In the genomic region with DNA sequence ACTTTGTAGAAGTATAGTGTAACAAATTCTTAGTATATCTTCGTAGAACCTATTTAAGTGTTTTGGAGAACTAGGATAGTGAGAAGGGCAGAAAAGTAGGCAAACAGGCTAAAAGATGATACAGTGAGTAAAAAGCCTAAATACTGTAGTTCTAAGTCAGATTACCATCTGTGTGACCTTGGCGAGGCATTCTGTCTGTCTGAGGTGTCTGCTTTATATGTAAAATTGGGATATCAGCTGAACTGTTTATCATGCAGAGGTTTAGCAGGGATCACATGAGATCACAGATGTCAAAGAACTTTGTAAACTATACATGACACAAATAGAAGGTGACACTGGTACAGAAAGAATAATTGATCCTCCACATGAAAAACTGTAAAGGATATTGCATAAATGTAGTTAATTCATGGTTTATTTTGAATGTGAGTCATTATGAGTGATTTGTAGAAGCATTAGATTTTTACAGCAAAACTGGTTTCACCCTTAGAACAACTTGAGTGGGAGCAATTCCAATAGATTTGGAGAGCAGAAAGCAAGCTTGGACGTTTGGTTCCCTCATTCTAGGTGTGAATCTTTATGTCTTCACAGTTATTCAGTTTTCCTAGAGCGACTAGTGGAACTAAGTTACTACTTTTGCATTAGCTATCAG, we compare ENCODE assay signal across 1 cellular context.
A peak's percentile ranks its signal among the peaks of the same experiment; 100 is the strongest.
TF ChIP-seq lines count a peak whose summit lies in the region.

No MANE protein-coding gene starts in this region.

TF ChIP-seq in K562, 482 proteins besides CTCF, POLR2A, EP300 and RAD21:
- TF ChIP-seq ZFPM2 (CRISPR knock-in tag; IDR thresholded peaks at IDR 0.05), result no peak
- TF ChIP-seq ZNF79 (CRISPR knock-in tag; IDR thresholded peaks at IDR 0.05; ENCODE audit: low read depth), result no peak
- no peak for TF ChIP-seq CUX1 (CRISPR knock-in tag; IDR thresholded peaks at IDR 0.05)
- no peak for TF ChIP-seq MAFK (IDR thresholded peaks at IDR 0.05; ENCODE audit: low read length)
- TF ChIP-seq ZNF644 (tag; IDR thresholded peaks at IDR 0.05; ENCODE audit: low read depth), result no peak
- peak; percentile 33; the same call in 1 of the 2 replicates for TF ChIP-seq ESRRA (IDR thresholded peaks at IDR 0.05; ENCODE audit: borderline replicate concordance, low read depth)
- no peak for TF ChIP-seq NCOA2 (IDR thresholded peaks at IDR 0.05; ENCODE audit: partially characterized antibody in 2 of 2)
- TF ChIP-seq CBX5 (IDR thresholded peaks at IDR 0.05; ENCODE audit: borderline replicate concordance, low read depth), result no peak
- no peak for TF ChIP-seq PCBP1 (IDR thresholded peaks at IDR 0.05; ENCODE audit: low read depth, low read length, poor library complexity, severe bottlenecking)
